11 cellular contexts compared by ENCODE assay signal in genomic region chr4:26238426-26238781, GRCh38.
DNase-seq lines count a peak whose midpoint lies in the region; ATAC-seq and TF ChIP-seq lines count a peak whose summit lies in the region.
"Had no signal": no experiment of that assay in that cellular context is flagged by ENCODE, and none has a peak within 500 bp of the region (broad histone marks: within the 10 kb centered on the region; RNA-seq: fewer than 3 reads in every experiment).

No MANE protein-coding gene starts in this region.

- H3K36me3 Mint-ChIP-seq in MCF 10A (ENCODE audit: insufficient read depth, unreplicated experiment) (no peaks in the 10 kb centered on the region), brain (no peaks in the 10 kb centered on the region)

- H3K4me3 Mint-ChIP-seq in MCF 10A (ENCODE audit: unreplicated experiment) (no peak overlapping the region), brain (peak overlapping the region; percentile 64 to 75 (median 71))
- H3K4me3 Mint-ChIP-seq: B cell had no signal

- CTCF ChIA-PET in MCF 10A (lab: Yijun Ruan, JAX) = interaction anchor here (1.0 to 1.6 kb wide), 4 partner anchors 43 to 171 kb away, joined by 3 to 4 read pairs (median 3); no protein-coding TSS in a partner anchor

- H3K9me3 ChIP-seq in breast epithelium = no peaks in the 10 kb centered on the region
- H3K9me3 ChIP-seq in mucosa of rectum (ENCODE audit: control insufficient read depth in 2 of 2, low read length in 2 of 2) = no peaks in the 10 kb centered on the region
- H3K9me3 ChIP-seq in right cardiac atrium (ENCODE audit: control insufficient read depth, low read length) = no peaks in the 10 kb centered on the region

- 39% methylated on average over 4 of the region's 4 CpGs for WGBS in right cardiac atrium

- peaks cover 15% of the 10 kb centered on the region for H3K4me1 Mint-ChIP-seq in MCF 10A (ENCODE audit: insufficient read depth, unreplicated experiment)
- peaks cover 46% of the 10 kb centered on the region for H3K4me1 Mint-ChIP-seq in brain
- H3K4me1 Mint-ChIP-seq: B cell had no signal

- H3K27ac ChIP-seq in breast epithelium (no peak overlapping the region), mucosa of rectum (ENCODE audit: low read depth in 2 of 2, low read length in 2 of 2) (peak overlapping the region; percentile 72 to 79), right cardiac atrium (ENCODE audit: low read length) (no peak overlapping the region)

- POLR2A ChIA-PET in MCF 10A (lab: Yijun Ruan, JAX) = interaction anchor here (1.1 kb wide), 1 partner anchor 80 kb away, joined by 5 read pairs; no protein-coding TSS in a partner anchor

- peak overlapping the region; percentile 1 to 44 for H3K9ac ChIP-seq in mucosa of rectum (ENCODE audit: low read depth in 1 of 2, low read length in 2 of 2)

- ATAC-seq in right cardiac atrium = no peak
- ATAC-seq in HG03460 (IDR thresholded peaks at IDR 0.05; ENCODE audit: unreplicated experiment) = no peak
- ATAC-seq in GM18907 (IDR thresholded peaks at IDR 0.05; ENCODE audit: unreplicated experiment) = no peak

- no peak for TF ChIP-seq CTCF in MCF 10A (IDR thresholded peaks at IDR 0.05; ENCODE audit: unreplicated experiment)
- no peak for TF ChIP-seq CTCF in breast epithelium (IDR thresholded peaks at IDR 0.05)
- no peak for TF ChIP-seq CTCF in brain (conservative IDR thresholded peaks at IDR 0.05)

- H3K27me3 Mint-ChIP-seq in MCF 10A (ENCODE audit: insufficient read depth, unreplicated experiment) (no peaks in the 10 kb centered on the region), brain (peaks cover 4% of the 10 kb centered on the region)

- H3K4me3 ChIP-seq in breast epithelium = no peak overlapping the region
- H3K4me3 ChIP-seq in mucosa of rectum (ENCODE audit: low read length in 2 of 2) = peak overlapping the region; percentile 37 to 57
- no peak overlapping the region for H3K4me3 ChIP-seq in right cardiac atrium (ENCODE audit: low read length)

- intact Hi-C loops in MCF 10A (cut with micrococcal nuclease) = no loop called here
- intact Hi-C loops in breast epithelium (cut with DNase I; ENCODE audit: low total_unique reads) = loop anchor here (5.0 kb wide), 1 partner anchor 471 kb away; no protein-coding TSS in a partner anchor
- intact Hi-C loops in right cardiac atrium (cut with DNase I) = no loop called here

- no peak for TF ChIP-seq POLR2A in breast epithelium (IDR thresholded peaks at IDR 0.05)

- H3K27ac Mint-ChIP-seq in MCF 10A (ENCODE audit: low read depth, unreplicated experiment) (peak overlapping the region; percentile 61), brain (peak overlapping the region; percentile 82 to 95 (median 92))
- H3K27ac Mint-ChIP-seq: B cell had no signal

- H3K27me3 ChIP-seq in breast epithelium = no peaks in the 10 kb centered on the region
- H3K27me3 ChIP-seq in mucosa of rectum (ENCODE audit: control insufficient read depth in 2 of 2, insufficient read depth in 2 of 2, low read length in 2 of 2) = no peaks in the 10 kb centered on the region
- H3K27me3 ChIP-seq in right cardiac atrium (ENCODE audit: control insufficient read depth, insufficient read depth) = no peaks in the 10 kb centered on the region

- DNase-seq in MCF 10A (ENCODE audit: unreplicated experiment) (no peak), breast epithelium (ENCODE audit: low spot score in 2 of 2) (no peak), right cardiac atrium (no peak)
- DNase-seq in activated CD8-positive, alpha-beta memory T cell treated with anti-CD3 and anti-CD28 coated beads, Interleukin-2, amount 50 U/mL, for 4 hours = no peak
- DNase-seq: stimulated activated naive CD4-positive, alpha-beta T cell; T-helper 9 cell had no signal

- BruUV-seq in MCF 10A (replicated peaks; lab: Mats Ljungman, UMichigan) = no TSS peak

- no peaks in the 10 kb centered on the region for H3K36me3 ChIP-seq in breast epithelium
- H3K36me3 ChIP-seq in mucosa of rectum (ENCODE audit: control insufficient read depth in 2 of 2, insufficient read depth in 2 of 2, low read length in 2 of 2) = no peaks in the 10 kb centered on the region

- H3K4me1 ChIP-seq in breast epithelium = no peaks in the 10 kb centered on the region
- peaks cover 10 to 19% of the 10 kb centered on the region in 2 donors for H3K4me1 ChIP-seq in mucosa of rectum (ENCODE audit: control insufficient read depth in 2 of 2, insufficient read depth in 2 of 2, low read length in 2 of 2)
- H3K4me1 ChIP-seq in right cardiac atrium (ENCODE audit: control insufficient read depth, insufficient read depth, low read length) = no peaks in the 10 kb centered on the region

- H3K9me3 Mint-ChIP-seq in MCF 10A (ENCODE audit: unreplicated experiment) (no peaks in the 10 kb centered on the region), brain (peaks cover 0 to 2% (median 0%) of the 10 kb centered on the region in 5 experiments)

Comparison
In these comparisons a context has a peak if more than half of its experiments do, and no peak if none do; other contexts are left out.
1. H3K27ac ChIP-seq: peak in mucosa of rectum (2 of 2); none in breast epithelium (0 of 2) and right cardiac atrium (single experiment).
2. H3K4me3 ChIP-seq: peak in mucosa of rectum (2 of 2); none in breast epithelium (0 of 3) and right cardiac atrium (single experiment).